In the genomic region with DNA sequence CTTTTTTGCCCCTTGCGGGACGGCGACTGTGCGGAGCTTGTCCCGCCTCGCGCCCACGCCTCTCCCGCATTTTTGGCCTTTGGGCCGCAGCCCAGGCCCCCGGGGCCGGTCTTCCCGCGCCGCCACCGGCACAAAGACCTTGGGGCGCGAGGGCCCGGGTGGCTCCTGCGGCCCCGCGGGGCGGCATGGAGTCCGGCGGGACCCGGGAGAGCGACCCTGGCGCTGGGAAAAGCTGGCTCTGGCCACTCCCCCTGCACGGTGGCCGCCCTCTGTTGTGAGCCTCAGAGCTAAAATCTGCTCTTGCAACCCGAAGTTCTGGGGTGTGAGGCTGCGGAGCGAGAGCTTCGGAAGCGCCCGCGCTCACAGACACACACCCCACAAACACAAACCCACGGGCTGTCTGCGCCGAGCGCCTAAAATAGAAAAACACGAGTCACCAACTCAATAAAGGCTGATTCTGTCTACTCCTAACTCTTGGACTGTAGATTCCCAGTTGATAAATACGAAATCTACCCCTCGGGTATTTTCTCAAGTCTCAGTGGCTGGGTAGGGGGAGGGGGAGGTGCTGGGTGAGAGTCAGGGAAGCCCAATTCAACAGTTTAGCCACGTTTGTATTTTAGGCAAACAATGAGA, we compare ENCODE assay signal across 8 cellular contexts. TPM values are rescaled to one million over a fixed set of nuclear protein-coding genes. Genes with fewer than 3 reads are reported as not detected.
DNase-seq lines count a peak whose midpoint lies in the region; ATAC-seq and TF ChIP-seq lines count a peak whose summit lies in the region.

No MANE protein-coding gene starts in this region.

- peaks cover 0 to 22% (median 6%) of the 10 kb centered on the region in 3 donors for H3K4me1 ChIP-seq in gastroesophageal sphincter
- H3K4me1 ChIP-seq in neutrophil (ENCODE audit: control insufficient read depth in 1 of 2, insufficient read depth in 1 of 2, low read depth in 1 of 2, low read length in 1 of 2) = peaks cover 19 to 23% of the 10 kb centered on the region in 2 experiments

- WGBS in gastroesophageal sphincter (ENCODE audit: low coverage in 1 of 2), 2 donors = 0% methylated on average over 3 to 8 of the region's 45 CpGs

- in situ Hi-C loops in G401 (cut with HindIII; ENCODE audit: low sequenced_read_pairs) = no loop called here

- peak overlapping the region; percentile 38 for H3K27ac Mint-ChIP-seq in activated T-cell treated with anti-CD3 and anti-CD28 coated beads, Interleukin-2, amount 50 U/mL, for 72 hours

- H3K27me3 Mint-ChIP-seq in activated T-cell treated with anti-CD3 and anti-CD28 coated beads, Interleukin-2, amount 50 U/mL, for 72 hours (ENCODE audit: low read depth) = peaks cover 18% of the 10 kb centered on the region

- no peak for TF ChIP-seq CTCF in gastroesophageal sphincter (IDR thresholded peaks at IDR 0.05)
- no peak for TF ChIP-seq CTCF in neutrophil (IDR thresholded peaks at IDR 0.05)

- TF ChIP-seq POLR2A in gastroesophageal sphincter (IDR thresholded peaks at IDR 0.05) = no peak

- peak overlapping the region; percentile 83 to 87 for H3K4me3 Mint-ChIP-seq in activated T-cell treated with anti-CD3 and anti-CD28 coated beads, Interleukin-2, amount 50 U/mL, for 72 hours

- ATAC-seq in HG02943 (IDR thresholded peaks at IDR 0.05; ENCODE audit: low read depth, unreplicated experiment) (peak; percentile 25), gastroesophageal sphincter (no peak), GM21390 (IDR thresholded peaks at IDR 0.05; ENCODE audit: unreplicated experiment) (no peak), GM19452 (IDR thresholded peaks at IDR 0.05; ENCODE audit: unreplicated experiment) (no peak)
- peak; percentile 15 to 18 for ATAC-seq in activated T-cell treated with anti-CD3 and anti-CD28 coated beads, Interleukin-2, amount 50 U/mL, for 72 hours (replicated peaks in 1 of 2)

- peaks cover 21% of the 10 kb centered on the region for H3K4me1 Mint-ChIP-seq in activated T-cell treated with anti-CD3 and anti-CD28 coated beads, Interleukin-2, amount 50 U/mL, for 72 hours (ENCODE audit: low read depth)

- TF ChIP-seq EP300 in gastroesophageal sphincter (IDR thresholded peaks at IDR 0.05) = no peak

- H3K27ac ChIP-seq in gastroesophageal sphincter = peak overlapping the region in 3 of 4 donors; percentile 2 to 75 (median 23)
- no peak overlapping the region for H3K27ac ChIP-seq in neutrophil

- H3K9me3 ChIP-seq in gastroesophageal sphincter (no peaks in the 10 kb centered on the region), neutrophil (no peaks in the 10 kb centered on the region)

- H3K9me3 Mint-ChIP-seq in activated T-cell treated with anti-CD3 and anti-CD28 coated beads, Interleukin-2, amount 50 U/mL, for 72 hours = no peaks in the 10 kb centered on the region

- peaks cover 0 to 1% of the 10 kb centered on the region in 2 donors for H3K36me3 Mint-ChIP-seq in activated T-cell treated with anti-CD3 and anti-CD28 coated beads, Interleukin-2, amount 50 U/mL, for 72 hours (ENCODE audit: insufficient read depth in 2 of 2)

- DNase-seq in G401 (ENCODE audit: low spot score) = peak; percentile 55
- peak; percentile 79 for DNase-seq in NCI-H526 treated with DMSO at 0.1 percent for 48 hours (lab: John Stamatoyannopoulos, UW)
- DNase-seq in activated T-cell treated with anti-CD3 and anti-CD28 coated beads, Interleukin-2, amount 50 U/mL, for 72 hours = peak in 1 of 2 donors; percentile 27

- H3K36me3 ChIP-seq in gastroesophageal sphincter (no peaks in the 10 kb centered on the region), neutrophil (no peaks in the 10 kb centered on the region)

- H3K27me3 ChIP-seq in gastroesophageal sphincter = peaks cover 34% of the 10 kb centered on the region
- H3K27me3 ChIP-seq in neutrophil = peaks cover 44% of the 10 kb centered on the region

- H3K4me3 ChIP-seq in gastroesophageal sphincter (peak overlapping the region; percentile 39 to 86), neutrophil (ENCODE audit: low read depth in 1 of 2, low read length in 1 of 2) (peak overlapping the region; percentile 51 to 64)

RNA-seq across cellular contexts. Expression of a gene that starts 0.5 kb away (rescaled TPM):
- total RNA-seq in G401 (2014; rRNA removed; shearing (Covaris generic)) = 4.7 and 6.9 TPM in 2 replicates
- total RNA-seq in activated T-cell treated with anti-CD3 and anti-CD28 coated beads, Interleukin-2, amount 50 U/mL, for 72 hours = 1 to 10 TPM; 2.4 to 3.2 TPM
- total RNA-seq in gastroesophageal sphincter = 1 to 10 TPM; 1.1 to 3.2 (median 1.5) TPM

Comparison
In these comparisons a context has a peak if more than half of its experiments do, and no peak if none do; other contexts are left out.
1. ATAC-seq: peak in HG02943 (single experiment) and activated T-cell treated with anti-CD3 and anti-CD28 coated beads, Interleukin-2, amount 50 U/mL, for 72 hours (2 of 2); none in gastroesophageal sphincter (single experiment), GM21390 (single experiment) and GM19452 (single experiment).